18 cellular contexts compared by ENCODE assay signal in genomic region chr17:67253379-67253778, GRCh38.
"Had no signal": no experiment of that assay in that cellular context is flagged by ENCODE, and none has a peak within 500 bp of the region (broad histone marks: within the 10 kb centered on the region; RNA-seq: fewer than 3 reads in every experiment).

No MANE protein-coding gene starts in this region.

- H3K27ac Mint-ChIP-seq: activated CD8-positive, alpha-beta memory T cell treated with anti-CD3 and anti-CD28 coated beads, Interleukin-2, amount 10 ng/mL, durations not matched to agents 7 days and 5 days; activated naive CD4-positive, alpha-beta T cell treated with anti-CD3 and anti-CD28 coated beads, Interleukin-2, amount 50 U/mL, for 72 hours; activated T-cell treated with anti-CD3 and anti-CD28 coated beads, Interleukin-2, amount 50 U/mL, for 24 hours; effector memory CD8-positive, alpha-beta T cell; memory B cell; T-helper 2 cell treated with Interferon-gamma antibody and Interleukin-4, amounts not matched to agents 5 μg/mL and 100 μg/mL, for 36 hours; type B pancreatic cell had no signal

- H3K4me3 Mint-ChIP-seq: activated CD8-positive, alpha-beta memory T cell treated with anti-CD3 and anti-CD28 coated beads, Interleukin-2, amount 10 ng/mL, durations not matched to agents 7 days and 5 days; activated T-cell treated with anti-CD3 and anti-CD28 coated beads, Interleukin-2, amount 50 U/mL, for 24 hours; effector memory CD8-positive, alpha-beta T cell; memory B cell; nephron; T-helper 2 cell treated with Interferon-gamma antibody and Interleukin-4, amounts not matched to agents 5 μg/mL and 100 μg/mL, for 36 hours; type B pancreatic cell had no signal

- H3K36me3 Mint-ChIP-seq: activated naive CD4-positive, alpha-beta T cell treated with anti-CD3 and anti-CD28 coated beads, Interleukin-2, amount 50 U/mL, for 72 hours; memory B cell had no signal

- H3K27ac ChIP-seq: psoas muscle had no signal

- H3K9me3 ChIP-seq: psoas muscle had no signal

- H3K4me1 ChIP-seq: psoas muscle had no signal

- DNase-seq: activated CD4-positive, alpha-beta T cell treated with anti-CD3 and anti-CD28 coated beads, Interleukin-2, amount 50 U/mL, for 4 hours; activated CD8-positive, alpha-beta memory T cell treated with anti-CD3 and anti-CD28 coated beads, Interleukin-2, amount 10 ng/mL, durations not matched to agents 7 days and 5 days; activated effector memory CD4-positive, alpha-beta T cell treated with anti-CD3 and anti-CD28 coated beads, Interleukin-2, amount 50 U/mL, for 16 hours; activated T-cell treated with anti-CD3 and anti-CD28 coated beads, Interleukin-2, amount 50 U/mL, for 24 hours; anterior cingulate cortex; caudate nucleus; cortex of kidney; effector memory CD8-positive, alpha-beta T cell; erythroblast; foreskin melanocyte; psoas muscle; stimulated activated CD4-positive, alpha-beta T cell treated with anti-CD3 and anti-CD28 coated beads, Interleukin-2, amount 100 ng/mL, for 48 hours; stimulated activated naive CD4-positive, alpha-beta T cell treated with Interleukin-2 at 50 U/mL for 16 hours had no signal

- H3K27me3 Mint-ChIP-seq: activated CD8-positive, alpha-beta memory T cell treated with anti-CD3 and anti-CD28 coated beads, Interleukin-2, amount 10 ng/mL, durations not matched to agents 7 days and 5 days; activated T-cell treated with anti-CD3 and anti-CD28 coated beads, Interleukin-2, amount 50 U/mL, for 24 hours; effector memory CD8-positive, alpha-beta T cell; type B pancreatic cell had no signal

- H3K9me3 Mint-ChIP-seq: activated naive CD4-positive, alpha-beta T cell treated with anti-CD3 and anti-CD28 coated beads, Interleukin-2, amount 50 U/mL, for 72 hours; activated T-cell treated with anti-CD3 and anti-CD28 coated beads, Interleukin-2, amount 50 U/mL, for 24 hours; effector memory CD8-positive, alpha-beta T cell; nephron; type B pancreatic cell had no signal

- H3K4me3 ChIP-seq: psoas muscle had no signal
